ENCODE assay signal across 8 cellular contexts in genomic region chr10:102713814-102714620, GRCh38. TPM values are rescaled to one million over a fixed set of nuclear protein-coding genes. Genes with fewer than 3 reads are reported as not detected.
A peak's percentile ranks its signal among the peaks of the same experiment; 100 is the strongest.
DNase-seq lines count a peak whose midpoint lies in the region; ATAC-seq and TF ChIP-seq lines count a peak whose summit lies in the region.

Gene ARL3, minus strand, starts transcription at chr10:102714397. Its CDS starts 122 bp downstream, at chr10:102714275.

- H3K36me3 ChIP-seq in OCI-LY3 (replicated peaks; ENCODE audit: low read depth, low read length) (peaks cover 10% of the 10 kb centered on the region), mucosa of descending colon (ENCODE audit: low read depth) (no peaks in the 10 kb centered on the region)

- intact Hi-C loops in mucosa of descending colon (cut with DNase I, micrococcal nuclease): no loop called here

- H3K4me2 ChIP-seq in OCI-LY3 (ENCODE audit: low read length): peak within 1 kb of the TSS; percentile 93

- ATAC-seq in GM21526 (IDR thresholded peaks at IDR 0.05; ENCODE audit: low FRiP score, unreplicated experiment) (peak; percentile 68), mucosa of descending colon (peak; percentile 97)

- peak within 1 kb of the TSS; percentile 93 for H3K9ac ChIP-seq in OCI-LY3 (ENCODE audit: low read length)

- H3K4me1 ChIP-seq in OCI-LY3 (ENCODE audit: low read length): peaks cover 26% of the 10 kb centered on the region
- peaks cover 6% of the 10 kb centered on the region for H3K4me1 ChIP-seq in mucosa of descending colon (ENCODE audit: low read depth)

- H3K79me2 ChIP-seq in OCI-LY3 (ENCODE audit: low read length): peaks cover 81% of the 10 kb centered on the region

- H4K20me1 ChIP-seq in OCI-LY3 (ENCODE audit: insufficient read depth, low read length): no peaks in the 10 kb centered on the region

- H3K27ac ChIP-seq in OCI-LY3 (ENCODE audit: low read length) (peak within 1 kb of the TSS; percentile 92), epithelial cell of prostate (peak within 1 kb of the TSS; percentile 17)

- DNase-seq in DMS114 treated with DMSO at 0.1 percent for 48 hours (lab: John Stamatoyannopoulos, UW; ENCODE audit: unreplicated experiment) (peak; percentile 96), HuH-7.5 (ENCODE audit: low spot score) (peak; percentile 94), activated T-cell treated with anti-CD3 and anti-CD28 coated beads for 24 hours (ENCODE audit: low read depth) (peak; percentile 97), epithelial cell of prostate (ENCODE audit: low read depth, low spot score) (peak; percentile 80), mucosa of descending colon (peak; percentile 96 to 99 (median 98))
- peak; percentile 86 to 89 for DNase-seq in stimulated activated CD8-positive, alpha-beta memory T cell treated with anti-CD3 and anti-CD28 coated beads, Interleukin-4, amount 100 ng/mL, for 1 hour (ENCODE audit: low read depth in 2 of 2, low spot score in 1 of 2)

- H2AFZ ChIP-seq in OCI-LY3 (ENCODE audit: low read depth, low read length): peak within 1 kb of the TSS; percentile 49; the same call in 1 of the 2 replicates

- no peaks in the 10 kb centered on the region for H3K27me3 ChIP-seq in OCI-LY3 (ENCODE audit: low read depth, low read length)

- H3K9me3 ChIP-seq in OCI-LY3 (ENCODE audit: insufficient read depth, low read length): no peaks in the 10 kb centered on the region
- no peaks in the 10 kb centered on the region for H3K9me3 ChIP-seq in mucosa of descending colon

- H3K4me3 ChIP-seq in OCI-LY3 (ENCODE audit: low read length): peak within 1 kb of the TSS; percentile 91
- H3K4me3 ChIP-seq in mucosa of descending colon: peak within 1 kb of the TSS; percentile 64

- TF ChIP-seq CTCF in OCI-LY3 (IDR thresholded peaks at IDR 0.05; ENCODE audit: low read depth, low read length): no peak
- no peak for TF ChIP-seq CTCF in mucosa of descending colon (IDR thresholded peaks at IDR 0.05)

RNA-seq across cellular contexts. Expression of gene ARL3, which starts in this region (rescaled TPM):
- total RNA-seq in mucosa of descending colon: 10 to 100 TPM in 1 of 3 donors, 1 to 10 TPM in 2; 2.4 to 11.2 (median 4.4) TPM

Comparison
In these comparisons a context has a peak if more than half of its experiments do, and no peak if none do; other contexts are left out.
1. Peak in every context shown above with its lines: DNase-seq, ATAC-seq, H3K4me3 ChIP-seq and H3K27ac ChIP-seq.